Comparison of ENCODE assay signal across 13 cellular contexts in genomic region chr5:133439859-133440258, GRCh38.
"Had no signal": no experiment of that assay in that cellular context is flagged by ENCODE, and none has a peak within 500 bp of the region (broad histone marks: within the 10 kb centered on the region; RNA-seq: fewer than 3 reads in every experiment).

No MANE protein-coding gene starts in this region.

- DNase-seq: activated CD4-positive, CD25-positive, alpha-beta regulatory T cell treated with anti-CD3 and anti-CD28 coated beads, Interleukin-2, amount 50 U/mL, for 72 hours; activated naive CD4-positive, alpha-beta T cell treated with Interleukin-2 at 50 U/mL for 16 hours; dorsolateral prefrontal cortex; foreskin fibroblast; immature natural killer cell; naive B cell; pancreas; stimulated activated CD4-positive, alpha-beta T cell treated with anti-CD3 and anti-CD28 coated beads, Interleukin-4, amount 100 ng/mL, for 1 hour; stimulated activated naive CD4-positive, alpha-beta T cell; T-cell; T-helper 9 cell had no signal

- H3K27ac ChIP-seq: pancreas had no signal

- ATAC-seq: activated T-helper 17 cell treated with anti-CD3 and anti-CD28 coated beads, Interleukin-2, amount 50 U/mL, for 72 hours; T-cell had no signal

- H3K36me3 ChIP-seq: pancreas, tibial nerve had no signal

- H3K4me3 ChIP-seq: dorsolateral prefrontal cortex, pancreas, tibial nerve had no signal

- H3K9me3 ChIP-seq: pancreas, tibial nerve had no signal

- H3K27me3 ChIP-seq: dorsolateral prefrontal cortex, pancreas, tibial nerve had no signal

- H3K4me1 ChIP-seq: pancreas, tibial nerve had no signal
